In genomic region chr3:32969656-32970055, GRCh38 we compare ENCODE assay signal across 20 cellular contexts. TPM values are rescaled to one million over a fixed set of nuclear protein-coding genes. Genes with fewer than 3 reads are reported as not detected.
DNase-seq lines count a peak whose midpoint lies in the region; ATAC-seq and TF ChIP-seq lines count a peak whose summit lies in the region.
"Had no signal": no experiment of that assay in that cellular context is flagged by ENCODE, and none has a peak within 500 bp of the region (broad histone marks: within the 10 kb centered on the region; RNA-seq: fewer than 3 reads in every experiment).

No MANE protein-coding gene starts in this region.

- no peak overlapping the region for H3K4me3 ChIP-seq in lung
- H3K4me3 ChIP-seq: dorsolateral prefrontal cortex, tibial nerve had no signal

- TF ChIP-seq CTCF in lung (IDR thresholded peaks at IDR 0.05; ENCODE audit: control extremely low read depth, extremely low read depth), result no peak

- no peaks in the 10 kb centered on the region for H3K27me3 ChIP-seq in lung (ENCODE audit: control insufficient read depth, insufficient read depth)
- H3K27me3 ChIP-seq: dorsolateral prefrontal cortex, tibial nerve had no signal

- H3K4me3 Mint-ChIP-seq in T-helper 17 cell (no peak overlapping the region), immature natural killer cell (no peak overlapping the region)
- no peak overlapping the region for H3K4me3 Mint-ChIP-seq in activated T-cell treated with anti-CD3 and anti-CD28 coated beads, Interleukin-2, amount 50 U/mL, for 72 hours
- H3K4me3 Mint-ChIP-seq: activated CD4-positive, alpha-beta memory T cell treated with anti-CD3 and anti-CD28 coated beads for 36 hours; activated T-helper 17 cell treated with anti-CD3 and anti-CD28 coated beads, Interleukin-2, amount 50 U/mL, for 72 hours; CD4-positive, alpha-beta T cell; natural killer cell treated with Interleukin-12 subunit alpha and Interleukin-12 subunit beta and Interleukin-15 and Interleukin-18, amount 100 ng/mL, for 72 hours had no signal

- no peaks in the 10 kb centered on the region for H3K36me3 ChIP-seq in lung (ENCODE audit: control insufficient read depth in 2 of 2, insufficient read depth in 2 of 2, low read length in 2 of 2)
- H3K36me3 ChIP-seq: tibial nerve had no signal

- peak overlapping the region; percentile 79 for H3K27ac Mint-ChIP-seq in T-helper 17 cell
- no peak overlapping the region for H3K27ac Mint-ChIP-seq in immature natural killer cell
- no peak overlapping the region for H3K27ac Mint-ChIP-seq in activated T-cell treated with anti-CD3 and anti-CD28 coated beads, Interleukin-2, amount 50 U/mL, for 72 hours
- H3K27ac Mint-ChIP-seq: activated CD4-positive, alpha-beta memory T cell treated with anti-CD3 and anti-CD28 coated beads for 36 hours; activated T-helper 17 cell treated with anti-CD3 and anti-CD28 coated beads, Interleukin-2, amount 50 U/mL, for 72 hours; CD4-positive, alpha-beta T cell; natural killer cell treated with Interleukin-12 subunit alpha and Interleukin-12 subunit beta and Interleukin-15 and Interleukin-18, amount 100 ng/mL, for 72 hours had no signal

- ATAC-seq in T-helper 17 cell, result no peak
- ATAC-seq in lung (ENCODE audit: insufficient read depth, low FRiP score), result peak; percentile 60
- ATAC-seq in activated T-cell treated with anti-CD3 and anti-CD28 coated beads, Interleukin-2, amount 50 U/mL, for 72 hours (replicated peaks in 1 of 2), result no peak
- ATAC-seq: activated T-helper 17 cell treated with anti-CD3 and anti-CD28 coated beads, Interleukin-2, amount 50 U/mL, for 72 hours; natural killer cell treated with Interleukin-12 subunit alpha and Interleukin-12 subunit beta and Interleukin-15 and Interleukin-18, amount 100 ng/mL, for 72 hours; right cardiac atrium had no signal

- no peaks in the 10 kb centered on the region for H3K27me3 Mint-ChIP-seq in T-helper 17 cell
- peaks cover 0 to 4% (median 2%) of the 10 kb centered on the region in 3 donors for H3K27me3 Mint-ChIP-seq in immature natural killer cell (ENCODE audit: low read depth in 3 of 3)
- no peaks in the 10 kb centered on the region for H3K27me3 Mint-ChIP-seq in activated T-cell treated with anti-CD3 and anti-CD28 coated beads, Interleukin-2, amount 50 U/mL, for 72 hours (ENCODE audit: low read depth)
- H3K27me3 Mint-ChIP-seq: activated CD4-positive, alpha-beta memory T cell treated with anti-CD3 and anti-CD28 coated beads for 36 hours; activated T-helper 17 cell treated with anti-CD3 and anti-CD28 coated beads, Interleukin-2, amount 50 U/mL, for 72 hours; CD4-positive, alpha-beta T cell had no signal

- peaks cover 0 to 5% (median under 1%) of the 10 kb centered on the region in 6 donors for H3K9me3 Mint-ChIP-seq in immature natural killer cell
- H3K9me3 Mint-ChIP-seq in activated T-cell treated with anti-CD3 and anti-CD28 coated beads, Interleukin-2, amount 50 U/mL, for 72 hours, result peaks cover 12 to 13% of the 10 kb centered on the region in 2 donors

- DNase-seq in DMS79 (lab: John Stamatoyannopoulos, UW) (peak; percentile 2), DMS79 treated with DMSO at 0.1 percent for 48 hours (lab: John Stamatoyannopoulos, UW) (no peak), LoVo (ENCODE audit: low spot score) (peak; percentile 12), T-helper 17 cell (no peak), lung (ENCODE audit: low spot score) (peak; percentile 71), immature natural killer cell (no peak), SIG-M5 (lab: John Stamatoyannopoulos, UW) (no peak)
- no peak for DNase-seq in activated T-cell treated with anti-CD3 and anti-CD28 coated beads, Interleukin-2, amount 50 U/mL, for 72 hours
- DNase-seq: 8988T; activated CD4-positive, alpha-beta memory T cell treated with anti-CD3 and anti-CD28 coated beads for 36 hours; aorta; CD4-positive, alpha-beta T cell; dorsolateral prefrontal cortex; MM.1S; NCI-H526 treated with DMSO at 0.1 percent for 48 hours; right cardiac atrium; T-helper 9 cell had no signal

- H3K4me1 ChIP-seq in lung (ENCODE audit: control insufficient read depth in 2 of 2, insufficient read depth in 2 of 2, low read length in 2 of 2), result peaks cover 0 to 3% of the 10 kb centered on the region in 2 donors
- H3K4me1 ChIP-seq: tibial nerve had no signal

- peaks cover 4% of the 10 kb centered on the region for H3K36me3 Mint-ChIP-seq in T-helper 17 cell (ENCODE audit: low read depth)
- no peaks in the 10 kb centered on the region for H3K36me3 Mint-ChIP-seq in immature natural killer cell
- peaks cover 20 to 40% of the 10 kb centered on the region in 2 donors for H3K36me3 Mint-ChIP-seq in activated T-cell treated with anti-CD3 and anti-CD28 coated beads, Interleukin-2, amount 50 U/mL, for 72 hours (ENCODE audit: insufficient read depth in 2 of 2)

- peaks cover 24% of the 10 kb centered on the region for H3K4me1 Mint-ChIP-seq in T-helper 17 cell
- peaks cover 2 to 8% of the 10 kb centered on the region in 2 donors for H3K4me1 Mint-ChIP-seq in immature natural killer cell
- H3K4me1 Mint-ChIP-seq in activated T-cell treated with anti-CD3 and anti-CD28 coated beads, Interleukin-2, amount 50 U/mL, for 72 hours (ENCODE audit: low read depth), result peaks cover 32% of the 10 kb centered on the region

- H3K9me3 ChIP-seq in T-helper 17 cell (ENCODE audit: control insufficient read depth, low read length, poor library complexity, severe bottlenecking) (peaks cover 7% of the 10 kb centered on the region), lung (ENCODE audit: control insufficient read depth in 2 of 2, insufficient read depth in 1 of 2, low read length in 1 of 2) (peaks cover 0 to 6% of the 10 kb centered on the region in 2 donors)

- no peak overlapping the region for H3K27ac ChIP-seq in lung (ENCODE audit: low read depth in 1 of 2, low read length in 1 of 2)
- H3K27ac ChIP-seq: dorsolateral prefrontal cortex, tibial nerve had no signal

- WGBS in lung, 2 donors, result 54 to 74% methylated on average over 4 of the region's 4 CpGs

RNA-seq across cellular contexts. Expression of gene CCR4, which starts 18.2 kb away (rescaled TPM):
- total RNA-seq in T-helper 17 cell (100 to 1,000 TPM; 117 to 149 TPM), lung (1 to 10 TPM in 1 of 2 donors, under 1 TPM in 1; 0.71 to 2.9 TPM)
- polyA plus RNA-seq in lung (1 to 10 TPM in 1 of 2 donors, under 1 TPM in 1; 0.04 to 1.0 TPM), immature natural killer cell (under 1 TPM in 1 of 3 donors, not detected in 2; 0.08 TPM)
- total RNA-seq in activated T-cell treated with anti-CD3 and anti-CD28 coated beads, Interleukin-2, amount 50 U/mL, for 72 hours, result 100 to 1,000 TPM in 1 of 2 donors, 10 to 100 TPM in 1; 56.3 to 112 TPM
- polyA plus RNA-seq: aorta had no signal

Comparison
In these comparisons a context has a peak if more than half of its experiments do, and no peak if none do; other contexts are left out.
1. DNase-seq: peak in DMS79 (single experiment), LoVo (single experiment) and lung (single experiment); none in DMS79 treated with DMSO at 0.1 percent for 48 hours (single experiment), T-helper 17 cell (0 of 3), immature natural killer cell (0 of 3), activated T-cell treated with anti-CD3 and anti-CD28 coated beads, Interleukin-2, amount 50 U/mL, for 72 hours (0 of 2) and SIG-M5 (single experiment).
2. RNA of gene CCR4, which starts 18.2 kb away (total RNA-seq): 117 to 149 TPM in T-helper 17 cell and 56.3 to 112 TPM in activated T-cell treated with anti-CD3 and anti-CD28 coated beads, Interleukin-2, amount 50 U/mL, for 72 hours; 0.71 to 2.9 TPM in lung; every median in the first group is over 10 times any median in the second.